In genomic region chr3:190862209-190863118, GRCh38 we compare ENCODE assay signal across 8 cellular contexts. TPM values are rescaled to one million over a fixed set of nuclear protein-coding genes. Genes with fewer than 3 reads are reported as not detected.
DNase-seq lines count a peak whose midpoint lies in the region; ATAC-seq lines count a peak whose summit lies in the region.

Gene GMNC, minus strand, starts transcription at chr3:190862694. Its CDS starts 79 bp downstream, at chr3:190862615.

- H3K36me3 Mint-ChIP-seq in activated naive CD8-positive, alpha-beta T cell treated with anti-CD3 and anti-CD28 coated beads for 36 hours, result no peaks in the 10 kb centered on the region

- peak; percentile 33 for DNase-seq in activated T-cell treated with anti-CD3 and anti-CD28 coated beads for 24 hours (ENCODE audit: low read depth)
- DNase-seq in activated T-cell treated with anti-CD3 and anti-CD28 coated beads for 4 hours, result no peak
- DNase-seq in NCI-H774 (lab: John Stamatoyannopoulos, UW), result peak; percentile 58
- peak; percentile 47 for DNase-seq in activated naive CD8-positive, alpha-beta T cell treated with anti-CD3 and anti-CD28 coated beads for 36 hours
- DNase-seq in head of caudate nucleus, result peak; percentile 49 to 92 (median 81)
- peak in 52 of 56 donors; percentile 5 to 84 (median 50) for DNase-seq in nucleus accumbens (lab: John Stamatoyannopoulos, UW)
- DNase-seq in ureter (ENCODE audit: low spot score), result peak; percentile 75

- H3K4me1 Mint-ChIP-seq in activated naive CD8-positive, alpha-beta T cell treated with anti-CD3 and anti-CD28 coated beads for 36 hours, result peaks cover 5% of the 10 kb centered on the region

- peak within 1 kb of the TSS; percentile 54 for H3K4me3 Mint-ChIP-seq in activated naive CD8-positive, alpha-beta T cell treated with anti-CD3 and anti-CD28 coated beads for 36 hours

- ATAC-seq in HG02840 (IDR thresholded peaks at IDR 0.05; ENCODE audit: low FRiP score, unreplicated experiment), result peak; percentile 84

- intact Hi-C loops in head of caudate nucleus (cut with DNase I), result no loop called here

- no peaks in the 10 kb centered on the region for H3K9me3 Mint-ChIP-seq in activated naive CD8-positive, alpha-beta T cell treated with anti-CD3 and anti-CD28 coated beads for 36 hours

- no peak within 1 kb of the TSS for H3K27ac Mint-ChIP-seq in activated naive CD8-positive, alpha-beta T cell treated with anti-CD3 and anti-CD28 coated beads for 36 hours

- peaks cover 61% of the 10 kb centered on the region for H3K27me3 Mint-ChIP-seq in activated naive CD8-positive, alpha-beta T cell treated with anti-CD3 and anti-CD28 coated beads for 36 hours

RNA-seq across cellular contexts. Expression of gene GMNC, which starts in this region (rescaled TPM):
- not detected for total RNA-seq in activated naive CD8-positive, alpha-beta T cell treated with anti-CD3 and anti-CD28 coated beads for 36 hours
- not detected for total RNA-seq in ureter

Comparison
In these comparisons a context has a peak if more than half of its experiments do, and no peak if none do; other contexts are left out.
1. Peak in DNase-seq in activated naive CD8-positive, alpha-beta T cell treated with anti-CD3 and anti-CD28 coated beads for 36 hours; RNA of the gene not detected or under 1 TPM.
2. Peak in DNase-seq in ureter; RNA of the gene not detected or under 1 TPM.